28 cellular contexts compared by ENCODE assay signal in genomic region chr6:35278708-35279107, GRCh38.
"Had no signal": no experiment of that assay in that cellular context is flagged by ENCODE, and none has a peak within 500 bp of the region (broad histone marks: within the 10 kb centered on the region; RNA-seq: fewer than 3 reads in every experiment).

No MANE protein-coding gene starts in this region.

- H3K27ac ChIP-seq: adrenal gland, ascending aorta, cardiac muscle cell, coronary artery, dorsolateral prefrontal cortex, right lobe of liver, uterus had no signal

- H3K36me3 ChIP-seq: uterus had no signal

- ATAC-seq: activated T-cell treated with anti-CD3 and anti-CD28 coated beads, Interleukin-2, amount 50 U/mL, for 72 hours; effector memory CD8-positive, alpha-beta T cell; naive thymus-derived CD4-positive, alpha-beta T cell; right lobe of liver; stimulated activated memory B cell treated with anti-CD40 and anti-IgM and Interleukin-4, amounts not matched to agents 10 μg/mL and 1 μg/mL and 100 μg/mL, for 72 hours; stimulated activated naive CD8-positive, alpha-beta T cell treated with anti-CD3 and anti-CD28 coated beads, Interleukin-15, amount 100 ng/mL, for 72 hours had no signal

- H3K27me3 ChIP-seq: adrenal gland, ascending aorta, cardiac muscle cell, dorsolateral prefrontal cortex, right lobe of liver, uterus had no signal

- DNase-seq: activated CD4-positive, alpha-beta T cell treated with anti-CD3 and anti-CD28 coated beads for 4 hours; activated CD4-positive, alpha-beta T cell treated with anti-CD3 and anti-CD28 coated beads, Interleukin-2, amount 50 U/mL, for 4 hours; activated naive CD4-positive, alpha-beta T cell treated with anti-CD3 and anti-CD28 coated beads for 36 hours; activated naive CD8-positive, alpha-beta T cell treated with anti-CD3 and anti-CD28 coated beads for 36 hours; activated T-cell treated with anti-CD3 and anti-CD28 coated beads for 4 hours; activated T-cell treated with anti-CD3 and anti-CD28 coated beads, Interleukin-2, amount 50 U/mL, for 72 hours; adrenal gland; dorsolateral prefrontal cortex; effector memory CD8-positive, alpha-beta T cell; erythroblast; foreskin fibroblast; head of caudate nucleus; mammary epithelial cell; midbrain; naive thymus-derived CD4-positive, alpha-beta T cell; occipital lobe; right lobe of liver; stimulated activated CD4-positive, alpha-beta T cell treated with anti-CD3 and anti-CD28 coated beads, Interleukin-12 subunit alpha, Interleukin-12 subunit beta, amount 100 ng/mL, for 4 hours; stimulated activated CD4-positive, alpha-beta T cell treated with anti-CD3 and anti-CD28 coated beads, Interleukin-4, amount 100 ng/mL, for 4 hours; stimulated activated CD8-positive, alpha-beta memory T cell treated with anti-CD3 and anti-CD28 coated beads, Interleukin-4, amount 100 ng/mL, for 48 hours; stimulated activated naive CD8-positive, alpha-beta T cell treated with anti-CD3 and anti-CD28 coated beads, Interleukin-15, amount 100 ng/mL, for 72 hours; substantia nigra; T-helper 1 cell; uterus had no signal

- H3K4me1 ChIP-seq: right lobe of liver, uterus had no signal

- H3K9me3 ChIP-seq: adrenal gland, ascending aorta, right lobe of liver, uterus had no signal

- H3K4me3 ChIP-seq: adrenal gland, ascending aorta, cardiac muscle cell, coronary artery, dorsolateral prefrontal cortex, right lobe of liver, uterus had no signal
